In genomic region chr11:1077033-1077416, GRCh38 we compare ENCODE assay signal across 17 cellular contexts. TPM values are rescaled to one million over a fixed set of nuclear protein-coding genes. Genes with fewer than 3 reads are reported as not detected.
"Had no signal": no experiment of that assay in that cellular context is flagged by ENCODE, and none has a peak within 500 bp of the region (broad histone marks: within the 10 kb centered on the region; RNA-seq: fewer than 3 reads in every experiment).

No MANE protein-coding gene starts in this region.

- H3K27ac ChIP-seq: epithelial cell of prostate, gastroesophageal sphincter, hepatocyte, skin epidermis, tibial nerve had no signal

- H3K4me1 ChIP-seq: gastroesophageal sphincter had no signal

- DNase-seq: activated CD4-positive, alpha-beta T cell treated with anti-CD3 and anti-CD28 coated beads, Interleukin-2, amount 10 ng/mL, durations not matched to agents 7 days and 5 days; activated CD8-positive, alpha-beta memory T cell treated with anti-CD3 and anti-CD28 coated beads, Interleukin-2, amount 10 ng/mL, durations not matched to agents 7 days and 5 days; activated naive CD4-positive, alpha-beta T cell treated with Interleukin-2 at 50 U/mL for 16 hours; activated T-cell treated with anti-CD3 and anti-CD28 coated beads, Interleukin-2, amount 50 U/mL, for 72 hours; central memory CD4-positive, alpha-beta T cell; effector memory CD8-positive, alpha-beta T cell; naive thymus-derived CD4-positive, alpha-beta T cell had no signal

- H3K36me3 ChIP-seq: gastroesophageal sphincter, tibial nerve had no signal

- H3K27me3 ChIP-seq: hepatocyte had no signal

- H3K9me3 ChIP-seq: gastroesophageal sphincter, tibial nerve had no signal

- H3K4me3 ChIP-seq: gastroesophageal sphincter, hepatocyte, skin epidermis, tibial nerve had no signal

RNA-seq across cellular contexts. Expression of gene MUC2, which starts 2.4 kb away (rescaled TPM):
- total RNA-seq: activated CD4-positive, alpha-beta T cell treated with anti-CD3 and anti-CD28 coated beads, Interleukin-2, amount 10 ng/mL, durations not matched to agents 7 days and 5 days; activated CD8-positive, alpha-beta memory T cell treated with anti-CD3 and anti-CD28 coated beads, Interleukin-2, amount 10 ng/mL, durations not matched to agents 7 days and 5 days; activated T-cell treated with anti-CD3 and anti-CD28 coated beads, Interleukin-2, amount 50 U/mL, for 72 hours; kidney epithelial cell; lung microvascular endothelial cell; naive thymus-derived CD4-positive, alpha-beta T cell; omental fat pad; T-helper 1 cell treated with Interleukin-12 subunit alpha and Interleukin-12 subunit beta and Interleukin-4 antibody, amounts not matched to agents 30 ng/mL and 1 ng/mL, for 36 hours; tibial nerve had no signal
- polyA plus RNA-seq: naive thymus-derived CD4-positive, alpha-beta T cell had no signal

RNA-seq across cellular contexts. Expression of gene MUC6, which starts 40.5 kb away (rescaled TPM):
- total RNA-seq: activated CD4-positive, alpha-beta T cell treated with anti-CD3 and anti-CD28 coated beads, Interleukin-2, amount 10 ng/mL, durations not matched to agents 7 days and 5 days; activated CD8-positive, alpha-beta memory T cell treated with anti-CD3 and anti-CD28 coated beads, Interleukin-2, amount 10 ng/mL, durations not matched to agents 7 days and 5 days; activated T-cell treated with anti-CD3 and anti-CD28 coated beads, Interleukin-2, amount 50 U/mL, for 72 hours; hepatocyte; kidney epithelial cell; lung microvascular endothelial cell; naive thymus-derived CD4-positive, alpha-beta T cell; omental fat pad; subcutaneous adipose tissue; T-helper 1 cell treated with Interleukin-12 subunit alpha and Interleukin-12 subunit beta and Interleukin-4 antibody, amounts not matched to agents 30 ng/mL and 1 ng/mL, for 36 hours had no signal
- polyA plus RNA-seq: hepatocyte; naive thymus-derived CD4-positive, alpha-beta T cell had no signal
